ENCODE assay signal across 15 cellular contexts in genomic region chr17:49316889-49317288, GRCh38. TPM values are rescaled to one million over a fixed set of nuclear protein-coding genes. Genes with fewer than 3 reads are reported as not detected.
A peak's percentile ranks its signal among the peaks of the same experiment; 100 is the strongest.
DNase-seq lines count a peak whose midpoint lies in the region; ATAC-seq and TF ChIP-seq lines count a peak whose summit lies in the region.
"Had no signal": no experiment of that assay in that cellular context is flagged by ENCODE, and none has a peak within 500 bp of the region (broad histone marks: within the 10 kb centered on the region; RNA-seq: fewer than 3 reads in every experiment).

No MANE protein-coding gene starts in this region.

- no peaks in the 10 kb centered on the region for H4K20me1 ChIP-seq in OCI-LY7 (ENCODE audit: insufficient read depth, low read length)

- H3K9me3 Mint-ChIP-seq in T-helper 2 cell treated with Interferon-gamma antibody and Interleukin-4, amounts not matched to agents 5 μg/mL and 100 μg/mL, for 36 hours, result no peaks in the 10 kb centered on the region
- no peaks in the 10 kb centered on the region for H3K9me3 Mint-ChIP-seq in dendritic cell treated with granulocyte-macrophage colony-stimulating factor and Interleukin-4, amounts not matched to agents 40 ng/mL and 50 ng/mL, for 4 days
- H3K9me3 Mint-ChIP-seq: activated T-cell treated with anti-CD3 and anti-CD28 coated beads, Interleukin-2, amount 50 U/mL, for 72 hours; T-helper 1 cell treated with Interleukin-12 subunit alpha and Interleukin-12 subunit beta and Interleukin-4 antibody, amounts not matched to agents 30 μg/mL and 1 μg/mL, for 36 hours had no signal

- H2AFZ ChIP-seq in OCI-LY7 (ENCODE audit: low read length), result peak overlapping the region; percentile 1; the same call in 1 of the 2 replicates

- H3K36me3 ChIP-seq in OCI-LY7 (ENCODE audit: insufficient read depth, low read length) (peaks cover 17% of the 10 kb centered on the region), spleen (peaks cover 0 to 38% (median 11%) of the 10 kb centered on the region in 6 donors), adrenal gland (replicated peaks in 1 of 2) (no peaks in the 10 kb centered on the region)

- H3K4me2 ChIP-seq in OCI-LY7 (ENCODE audit: low read length), result peak overlapping the region; percentile 86

- WGBS in spleen, 5 donors, result 40 to 61% (median 57%) methylated on average over 8 of the region's 8 CpGs
- 71 to 83% (median 79%) methylated on average over 8 of the region's 8 CpGs for WGBS in adrenal gland, 4 donors

- no peak for ATAC-seq in GM21423 (IDR thresholded peaks at IDR 0.05; ENCODE audit: unreplicated experiment)
- ATAC-seq in HG03565 (IDR thresholded peaks at IDR 0.05; ENCODE audit: unreplicated experiment), result no peak
- ATAC-seq: activated T-cell treated with anti-CD3 and anti-CD28 coated beads, Interleukin-2, amount 50 U/mL, for 72 hours had no signal

- no TSS peak for BruUV-seq in OCI-LY7 (replicated peaks; lab: Mats Ljungman, UMichigan)

- DNase-seq in T-helper 2 cell treated with Interferon-gamma antibody and Interleukin-4, amounts not matched to agents 5 μg/mL and 100 μg/mL, for 36 hours (ENCODE audit: low spot score), result no peak
- no peak for DNase-seq in T-helper 2 cell
- peak; percentile 14 for DNase-seq in OCI-LY7 (ENCODE audit: low spot score)
- no peak for DNase-seq in spleen
- no peak for DNase-seq in adrenal gland
- DNase-seq: 8988T; activated T-cell treated with anti-CD3 and anti-CD28 coated beads, Interleukin-2, amount 50 U/mL, for 72 hours; head of caudate nucleus; MM.1S; NCI-H524 treated with DMSO at 0.1 percent for 48 hours had no signal

- H3K4me1 ChIP-seq in OCI-LY7 (ENCODE audit: insufficient read depth, low read length, poor library complexity, severe bottlenecking) (peaks cover 28% of the 10 kb centered on the region), spleen (peaks cover 22 to 43% (median 28%) of the 10 kb centered on the region in 6 donors), adrenal gland (replicated peaks in 1 of 2) (peaks cover 5 to 8% of the 10 kb centered on the region in 2 donors)

- H3K4me1 Mint-ChIP-seq in T-helper 2 cell treated with Interferon-gamma antibody and Interleukin-4, amounts not matched to agents 5 μg/mL and 100 μg/mL, for 36 hours (ENCODE audit: low read depth), result peaks cover 19% of the 10 kb centered on the region
- peaks cover 32% of the 10 kb centered on the region for H3K4me1 Mint-ChIP-seq in dendritic cell treated with granulocyte-macrophage colony-stimulating factor and Interleukin-4, amounts not matched to agents 40 ng/mL and 50 ng/mL, for 4 days (ENCODE audit: low read depth)

- TF ChIP-seq POLR2A in spleen (IDR thresholded peaks at IDR 0.05), result no peak
- TF ChIP-seq POLR2A in adrenal gland (IDR thresholded peaks at IDR 0.05), result no peak

- H3K9me3 ChIP-seq in OCI-LY7 (ENCODE audit: low read length) (no peaks in the 10 kb centered on the region), spleen (no peaks in the 10 kb centered on the region), adrenal gland (replicated peaks in 1 of 3) (no peaks in the 10 kb centered on the region)

- H3K79me2 ChIP-seq in OCI-LY7 (ENCODE audit: insufficient read depth, low read depth, low read length), result peaks cover 11% of the 10 kb centered on the region; the same call in 1 of the 2 replicates

- CTCF ChIA-PET in OCI-LY7 (lab: Charles Lee; ENCODE audit: unreplicated experiment), result interaction anchor here (1.7 kb wide), 1 partner anchor 77 kb away, joined by 6 read pairs; no protein-coding TSS in a partner anchor

- POLR2A ChIA-PET in OCI-LY7 (lab: Charles Lee), result interaction anchor here (0.7 to 2.6 kb wide), 6 partner anchors 7 to 125 kb away, joined by 3 to 15 read pairs (median 4); no protein-coding TSS in a partner anchor

- no peak overlapping the region for H3K27ac Mint-ChIP-seq in T-helper 2 cell treated with Interferon-gamma antibody and Interleukin-4, amounts not matched to agents 5 μg/mL and 100 μg/mL, for 36 hours
- peak overlapping the region; percentile 75 for H3K27ac Mint-ChIP-seq in dendritic cell treated with granulocyte-macrophage colony-stimulating factor and Interleukin-4, amounts not matched to agents 40 ng/mL and 50 ng/mL, for 4 days
- H3K27ac Mint-ChIP-seq: activated T-cell treated with anti-CD3 and anti-CD28 coated beads, Interleukin-2, amount 50 U/mL, for 72 hours had no signal

- H3K27me3 ChIP-seq in spleen (replicated peaks in 1 of 7), result no peaks in the 10 kb centered on the region
- no peaks in the 10 kb centered on the region for H3K27me3 ChIP-seq in adrenal gland

- no peaks in the 10 kb centered on the region for H3K27me3 Mint-ChIP-seq in T-helper 2 cell treated with Interferon-gamma antibody and Interleukin-4, amounts not matched to agents 5 μg/mL and 100 μg/mL, for 36 hours (ENCODE audit: low read depth)
- H3K27me3 Mint-ChIP-seq in dendritic cell treated with granulocyte-macrophage colony-stimulating factor and Interleukin-4, amounts not matched to agents 40 ng/mL and 50 ng/mL, for 4 days, result no peaks in the 10 kb centered on the region

- intact Hi-C loops in OCI-LY7 (cut with micrococcal nuclease; ENCODE audit: unreplicated experiment), result loop anchor here (2.0 kb wide), 1 partner anchor 42 kb away; no protein-coding TSS in a partner anchor
- intact Hi-C loops in dendritic cell treated with granulocyte-macrophage colony-stimulating factor and Interleukin-4, amounts not matched to agents 40 ng/mL and 50 ng/mL, for 4 days (cut with micrococcal nuclease), result no loop called here
- intact Hi-C loops in spleen (cut with DNase I; ENCODE audit: low total_unique reads), result loop anchor here (10.0 kb wide), 1 partner anchor 48 kb away; the partner anchor contains the start of gene ZNF652
- intact Hi-C loops in adrenal gland (cut with DNase I), result loop anchor here in 1 of 2 donors (5.0 kb wide), 1 partner anchor 80 kb away; no protein-coding TSS in a partner anchor

- peaks cover 14% of the 10 kb centered on the region for H3K36me3 Mint-ChIP-seq in T-helper 2 cell treated with Interferon-gamma antibody and Interleukin-4, amounts not matched to agents 5 μg/mL and 100 μg/mL, for 36 hours (ENCODE audit: low read depth)
- peaks cover 30% of the 10 kb centered on the region for H3K36me3 Mint-ChIP-seq in dendritic cell treated with granulocyte-macrophage colony-stimulating factor and Interleukin-4, amounts not matched to agents 40 ng/mL and 50 ng/mL, for 4 days (ENCODE audit: low read depth)

- H3K27ac ChIP-seq in OCI-LY7 (ENCODE audit: low read depth, low read length, poor library complexity, severe bottlenecking), result peak overlapping the region; percentile 55
- peak overlapping the region in 7 of 8 donors; percentile 36 to 75 (median 62) for H3K27ac ChIP-seq in spleen
- H3K27ac ChIP-seq in adrenal gland, result peak overlapping the region in 1 of 5 donors; percentile 15

- H3K4me3 Mint-ChIP-seq in T-helper 2 cell treated with Interferon-gamma antibody and Interleukin-4, amounts not matched to agents 5 μg/mL and 100 μg/mL, for 36 hours, result peak overlapping the region; percentile 2
- peak overlapping the region; percentile 51 for H3K4me3 Mint-ChIP-seq in dendritic cell treated with granulocyte-macrophage colony-stimulating factor and Interleukin-4, amounts not matched to agents 40 ng/mL and 50 ng/mL, for 4 days
- H3K4me3 Mint-ChIP-seq: T-helper 1 cell treated with Interleukin-12 subunit alpha and Interleukin-12 subunit beta and Interleukin-4 antibody, amounts not matched to agents 30 μg/mL and 1 μg/mL, for 36 hours had no signal

- H3K4me3 ChIP-seq in OCI-LY7 (ENCODE audit: low read depth, low read length, poor library complexity, severe bottlenecking), result peak overlapping the region; percentile 58
- no peak overlapping the region for H3K4me3 ChIP-seq in spleen
- no peak overlapping the region for H3K4me3 ChIP-seq in adrenal gland
- H3K4me3 ChIP-seq: coronary artery had no signal

- no peak for TF ChIP-seq CTCF in OCI-LY7 (conservative IDR thresholded peaks at IDR 0.05; ENCODE audit: low read length)
- TF ChIP-seq CTCF in spleen (IDR thresholded peaks at IDR 0.05 in 8 of 11, conservative IDR thresholded peaks at IDR 0.05 in 3 of 11), result no peak
- no peak for TF ChIP-seq CTCF in adrenal gland (IDR thresholded peaks at IDR 0.05)

- no peaks in the 10 kb centered on the region for H3K9me2 ChIP-seq in OCI-LY7 (ENCODE audit: insufficient read depth, low read length)

RNA-seq across cellular contexts. Expression of gene ZNF652, which starts 45.2 kb away (rescaled TPM):
- 35.4 and 36.8 TPM in 2 replicates for total RNA-seq in OCI-LY7 (2014; rRNA removed; shearing (Covaris generic))
- total RNA-seq in OCI-LY7 (2022) (69.7 and 81.0 TPM in 2 replicates), spleen (10 to 100 TPM; 51.4 to 73.9 (median 57.5) TPM), adrenal gland (10 to 100 TPM; 39.1 to 58.7 (median 48.1) TPM)
- polyA plus RNA-seq in spleen (10 to 100 TPM; 18.2 to 26.6 (median 23.3) TPM), adrenal gland (10 to 100 TPM; 22.7 to 52.8 (median 39.3) TPM)
